In genomic region chr5:15757103-15757502, GRCh38 we compare ENCODE assay signal across 13 cellular contexts.
DNase-seq lines count a peak whose midpoint lies in the region; ATAC-seq and TF ChIP-seq lines count a peak whose summit lies in the region.
"Had no signal": no experiment of that assay in that cellular context is flagged by ENCODE, and none has a peak within 500 bp of the region (broad histone marks: within the 10 kb centered on the region; RNA-seq: fewer than 3 reads in every experiment).

No MANE protein-coding gene starts in this region.

- H3K79me2 ChIP-seq in SK-N-SH (ENCODE audit: insufficient read depth) (peaks cover 8% of the 10 kb centered on the region; the same call in 1 of the 2 replicates), osteoblast (ENCODE audit: insufficient read depth, low read length) (peaks cover 11% of the 10 kb centered on the region)

- no peaks in the 10 kb centered on the region for H3K9me3 ChIP-seq in SK-N-SH
- H3K9me3 ChIP-seq in osteoblast (ENCODE audit: low read depth, low read length): no peaks in the 10 kb centered on the region

- peak; percentile 74 for DNase-seq in EL
- DNase-seq in SK-N-SH: no peak
- peak; percentile 44 for DNase-seq in fibroblast of pulmonary artery (ENCODE audit: low read depth)
- DNase-seq in osteoblast (ENCODE audit: insufficient read length, low spot score, missing footprints): no peak
- no peak for DNase-seq in NCI-H446 treated with DMSO at 0.1 percent for 48 hours (lab: John Stamatoyannopoulos, UW)
- DNase-seq: activated CD4-positive, alpha-beta T cell treated with anti-CD3 and anti-CD28 coated beads, Interleukin-2, amount 50 U/mL, for 1 hour; activated naive CD4-positive, alpha-beta T cell treated with Interleukin-2 at 50 U/mL for 16 hours; brain microvascular endothelial cell; dermis blood vessel endothelial cell; erythroblast had no signal

- H3K27ac ChIP-seq in SK-N-SH (ENCODE audit: low read depth in 2 of 2, low read length in 1 of 2) (peak overlapping the region; percentile 46 to 77; a peak in 3 of 4 replicates), osteoblast (ENCODE audit: low read depth, low read length) (peak overlapping the region; percentile 19)
- H3K27ac ChIP-seq: brain microvascular endothelial cell had no signal

- no peaks in the 10 kb centered on the region for H4K20me1 ChIP-seq in SK-N-SH (ENCODE audit: insufficient read depth)
- H4K20me1 ChIP-seq in osteoblast (ENCODE audit: insufficient read depth, low read length): peaks cover 23% of the 10 kb centered on the region

- H3K4me2 ChIP-seq in SK-N-SH (peak overlapping the region; percentile 16; the same call in 1 of the 2 replicates), osteoblast (ENCODE audit: insufficient read depth, low read length) (peak overlapping the region; percentile 24)

- ATAC-seq in GM21360 (IDR thresholded peaks at IDR 0.05; ENCODE audit: unreplicated experiment): no peak
- ATAC-seq in HG03460 (IDR thresholded peaks at IDR 0.05; ENCODE audit: unreplicated experiment): no peak
- ATAC-seq in HG02840 (IDR thresholded peaks at IDR 0.05; ENCODE audit: low FRiP score, unreplicated experiment): no peak

- H3F3A ChIP-seq in SK-N-SH (replicated peaks; ENCODE audit: insufficient read depth): peaks cover 8% of the 10 kb centered on the region

- TF ChIP-seq RAD21 in SK-N-SH (IDR thresholded peaks at IDR 0.05; ENCODE audit: low read length): no peak

- no peaks in the 10 kb centered on the region for H3K27me3 ChIP-seq in SK-N-SH (ENCODE audit: insufficient read depth)
- no peaks in the 10 kb centered on the region for H3K27me3 ChIP-seq in osteoblast (ENCODE audit: insufficient read depth, low read length)
- H3K27me3 ChIP-seq: brain microvascular endothelial cell had no signal

- no peak overlapping the region for H2AFZ ChIP-seq in SK-N-SH (ENCODE audit: low read depth)
- no peak overlapping the region for H2AFZ ChIP-seq in osteoblast (ENCODE audit: low read length)

- TF ChIP-seq CTCF in SK-N-SH (IDR thresholded peaks at IDR 0.05) (no peak), fibroblast of pulmonary artery (IDR thresholded peaks at IDR 0.05; ENCODE audit: low read length, missing control alignments) (no peak), osteoblast (IDR thresholded peaks at IDR 0.05; ENCODE audit: extremely low read depth, low read depth, low read length) (no peak)

- CTCF ChIA-PET in SK-N-SH (lab: Yijun Ruan, JAX): interaction anchor here (0.6 to 1.0 kb wide), 2 partner anchors 9 to 732 kb away, joined by 3 read pairs; no protein-coding TSS in a partner anchor

- TF ChIP-seq EP300 in SK-N-SH (IDR thresholded peaks at IDR 0.05; ENCODE audit: borderline replicate concordance in 1 of 2, low read depth in 1 of 2, low read length in 1 of 2): peak; percentile 36 to 59; a peak in 3 of 4 replicates

- peaks cover 0 to 3% of the 10 kb centered on the region in 2 experiments; a peak in 2 of 4 replicates for H3K4me1 ChIP-seq in SK-N-SH (ENCODE audit: control insufficient read depth in 1 of 2, insufficient read depth in 2 of 2, low read depth in 1 of 2, low read length in 1 of 2)
- H3K4me1 ChIP-seq in osteoblast (ENCODE audit: insufficient read depth, low read length): peaks cover 16% of the 10 kb centered on the region

- no peaks in the 10 kb centered on the region for H3K36me3 ChIP-seq in SK-N-SH (replicated peaks in 1 of 2; ENCODE audit: control insufficient read depth in 1 of 2, insufficient read depth in 2 of 2, low read length in 1 of 2)
- no peaks in the 10 kb centered on the region for H3K36me3 ChIP-seq in osteoblast (ENCODE audit: insufficient read depth, low read length)
- H3K36me3 ChIP-seq: brain microvascular endothelial cell had no signal

- 9% methylated on average over 1 of the region's 1 CpG for WGBS in SK-N-SH (ENCODE audit: low lambda C conversion rate)

- no peaks in the 10 kb centered on the region for H3K9me2 ChIP-seq in SK-N-SH

- POLR2A ChIA-PET in SK-N-SH (lab: Yijun Ruan, JAX): no interaction called here

- no peak overlapping the region for H3K9ac ChIP-seq in SK-N-SH

- H3K4me3 ChIP-seq in SK-N-SH (ENCODE audit: low read depth in 2 of 2, low read length in 1 of 2): no peak overlapping the region
- H3K4me3 ChIP-seq in fibroblast of pulmonary artery (replicated peaks; ENCODE audit: low read depth, low read length): no peak overlapping the region
- H3K4me3 ChIP-seq in osteoblast (ENCODE audit: insufficient read depth, low read length): no peak overlapping the region

TF ChIP-seq in SK-N-SH, 30 proteins besides CTCF, POLR2A, EP300 and RAD21:
- TF ChIP-seq EZH2phosphoT487 (IDR thresholded peaks at IDR 0.05; ENCODE audit: borderline replicate concordance, low read depth) (no peak), MAX (IDR thresholded peaks at IDR 0.05; ENCODE audit: low read depth) (no peak), POLR2AphosphoS5 (IDR thresholded peaks at IDR 0.05; ENCODE audit: low read depth, low read length) (peak; percentile 54; the same call in 1 of the 2 replicates), TEAD4 (IDR thresholded peaks at IDR 0.05; ENCODE audit: borderline replicate concordance, insufficient read depth) (peak; percentile 89), FOXJ3 (CRISPR knock-in tag; IDR thresholded peaks at IDR 0.05) (no peak), NFIC (IDR thresholded peaks at IDR 0.05; ENCODE audit: borderline replicate concordance) (no peak; the same call in 1 of the 2 replicates), CHD2 (IDR thresholded peaks at IDR 0.05; ENCODE audit: low read length, partially characterized antibody) (no peak), ZBTB33 (IDR thresholded peaks at IDR 0.05; ENCODE audit: borderline replicate concordance, low read depth) (no peak), FOSL2 (IDR thresholded peaks at IDR 0.05; ENCODE audit: borderline replicate concordance, low read depth) (no peak), TCF12 (IDR thresholded peaks at IDR 0.05) (peak; percentile 78), JUND (IDR thresholded peaks at IDR 0.05) (peak; percentile 22; the same call in 1 of the 2 replicates), NRF1 (IDR thresholded peaks at IDR 0.05; ENCODE audit: low read depth, low read length) (no peak), MEF2A (IDR thresholded peaks at IDR 0.05; ENCODE audit: borderline replicate concordance, low read depth) (no peak), TAF1 (IDR thresholded peaks at IDR 0.05; ENCODE audit: borderline replicate concordance, low read depth, low read length) (no peak), YY1 (IDR thresholded peaks at IDR 0.05; ENCODE audit: low read depth) (no peak), SIN3A (IDR thresholded peaks at IDR 0.05; ENCODE audit: borderline replicate concordance, low read depth, low read length) (no peak), GATA2 (CRISPR knock-in tag; IDR thresholded peaks at IDR 0.05) (no peak), PBX3 (IDR thresholded peaks at IDR 0.05) (peak; percentile 81), FOXM1 (IDR thresholded peaks at IDR 0.05; ENCODE audit: low read depth) (peak; percentile 55; the same call in 1 of the 2 replicates), ELF1 (IDR thresholded peaks at IDR 0.05) (no peak)
- TF ChIP-seq, protein P1, sequence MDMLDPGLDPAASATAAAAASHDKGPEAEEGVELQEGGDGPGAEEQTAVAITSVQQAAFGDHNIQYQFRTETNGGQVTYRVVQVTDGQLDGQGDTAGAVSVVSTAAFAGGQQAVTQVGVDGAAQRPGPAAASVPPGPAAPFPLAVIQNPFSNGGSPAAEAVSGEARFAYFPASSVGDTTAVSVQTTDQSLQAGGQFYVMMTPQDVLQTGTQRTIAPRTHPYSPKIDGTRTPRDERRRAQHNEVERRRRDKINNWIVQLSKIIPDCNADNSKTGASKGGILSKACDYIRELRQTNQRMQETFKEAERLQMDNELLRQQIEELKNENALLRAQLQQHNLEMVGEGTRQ (IDR thresholded peaks at IDR 0.05; ENCODE audit: borderline replicate concordance, low read depth, low read length): no peak
- TF ChIP-seq, protein P2, sequence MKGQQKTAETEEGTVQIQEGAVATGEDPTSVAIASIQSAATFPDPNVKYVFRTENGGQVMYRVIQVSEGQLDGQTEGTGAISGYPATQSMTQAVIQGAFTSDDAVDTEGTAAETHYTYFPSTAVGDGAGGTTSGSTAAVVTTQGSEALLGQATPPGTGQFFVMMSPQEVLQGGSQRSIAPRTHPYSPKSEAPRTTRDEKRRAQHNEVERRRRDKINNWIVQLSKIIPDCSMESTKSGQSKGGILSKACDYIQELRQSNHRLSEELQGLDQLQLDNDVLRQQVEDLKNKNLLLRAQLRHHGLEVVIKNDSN (IDR thresholded peaks at IDR 0.05; ENCODE audit: borderline replicate concordance, low read depth): no peak
TF ChIP-seq in SK-N-SH: peak in this region for 6.

Comparison
In these comparisons a context has a peak if more than half of its experiments do, and no peak if none do; other contexts are left out.
1. DNase-seq: peak in EL (single experiment) and fibroblast of pulmonary artery (single experiment); none in SK-N-SH (single experiment), osteoblast (single experiment) and NCI-H446 treated with DMSO at 0.1 percent for 48 hours (single experiment).